1 cellular context compared by ENCODE assay signal in genomic region chr14:53947452-53948180, GRCh38.
TF ChIP-seq lines count a peak whose summit lies in the region.

No MANE protein-coding gene starts in this region.

TF ChIP-seq in SK-N-SH, 30 proteins besides CTCF, POLR2A, EP300 and RAD21:
- TF ChIP-seq USF1 (IDR thresholded peaks at IDR 0.05; ENCODE audit: borderline replicate concordance, low read depth) (no peak), YY1 (IDR thresholded peaks at IDR 0.05; ENCODE audit: low read depth) (no peak), ZBTB33 (IDR thresholded peaks at IDR 0.05; ENCODE audit: borderline replicate concordance, low read depth) (no peak), GATA2 (CRISPR knock-in tag; IDR thresholded peaks at IDR 0.05) (no peak), FOSL2 (IDR thresholded peaks at IDR 0.05; ENCODE audit: borderline replicate concordance, low read depth) (no peak), RXRA (IDR thresholded peaks at IDR 0.05; ENCODE audit: borderline replicate concordance, low read depth) (no peak), FOXJ3 (CRISPR knock-in tag; IDR thresholded peaks at IDR 0.05) (no peak), MEF2A (IDR thresholded peaks at IDR 0.05; ENCODE audit: borderline replicate concordance, low read depth) (no peak), MXI1 (IDR thresholded peaks at IDR 0.05; ENCODE audit: low read depth, low read length) (no peak), ELF1 (IDR thresholded peaks at IDR 0.05) (no peak)
